In genomic region chrX:40105791-40106676, GRCh38 we compare ENCODE assay signal across 8 cellular contexts. TPM values are rescaled to one million over a fixed set of nuclear protein-coding genes. Genes with fewer than 3 reads are reported as not detected.
DNase-seq lines count a peak whose midpoint lies in the region; ATAC-seq lines count a peak whose summit lies in the region.

No MANE protein-coding gene starts in this region.

- POLR2A ChIA-PET in T-cell (lab: Charles Lee) = interaction anchor here in 1 of 2 donors (0.7 kb wide), 1 partner anchor 8 kb away, joined by 3 read pairs; no protein-coding TSS in a partner anchor

- H3K4me1 ChIP-seq in skeletal muscle satellite cell (ENCODE audit: control insufficient read depth, insufficient read depth, low read length) = peaks cover 32% of the 10 kb centered on the region

- H3K9ac ChIP-seq in skeletal muscle satellite cell (ENCODE audit: low read depth, low read length) = peak overlapping the region; percentile 66

- H3K4me3 ChIP-seq in iPS-11a (ENCODE audit: low read depth, low read length) (peak overlapping the region; percentile 35), skeletal muscle satellite cell (ENCODE audit: low read length) (peak overlapping the region; percentile 66)

- H3K4me3 Mint-ChIP-seq in T-cell = peak overlapping the region; percentile 78 to 84 (median 80)

- DNase-seq in EH (ENCODE audit: low read depth) = peak; percentile 63
- DNase-seq in LHCN-M2 (ENCODE audit: low read depth) = peak; percentile 49
- DNase-seq in T-cell = peak; percentile 48 to 74 (median 66)
- DNase-seq in astrocyte of the hippocampus (ENCODE audit: low read depth, low spot score) = peak; percentile 67
- no peak for DNase-seq in KG1 (lab: John Stamatoyannopoulos, UW)

- CTCF ChIA-PET in T-cell (lab: Charles Lee) = no interaction called here

- H3K4me1 Mint-ChIP-seq in T-cell = peaks cover 10 to 19% (median 11%) of the 10 kb centered on the region in 3 donors

- H3K27me3 Mint-ChIP-seq in T-cell = peaks cover 0 to 6% of the 10 kb centered on the region in 2 donors

- H3K4me2 ChIP-seq in skeletal muscle satellite cell (ENCODE audit: low read length) = peak overlapping the region; percentile 90

- H3K36me3 Mint-ChIP-seq in T-cell = no peaks in the 10 kb centered on the region

- H3K27ac Mint-ChIP-seq in T-cell = peak overlapping the region; percentile 71 to 83

- H3K27me3 ChIP-seq in skeletal muscle satellite cell (ENCODE audit: control insufficient read depth, insufficient read depth, low read length) = peaks cover 34% of the 10 kb centered on the region

- H3K36me3 ChIP-seq in skeletal muscle satellite cell (ENCODE audit: insufficient read depth, low read length) = no peaks in the 10 kb centered on the region

- ATAC-seq in T-cell (replicated peaks in 1 of 4) (peak; percentile 45 to 57 (median 50)), HG03469 (IDR thresholded peaks at IDR 0.05; ENCODE audit: unreplicated experiment) (no peak)

- H3K9me3 ChIP-seq in skeletal muscle satellite cell (replicated peaks; ENCODE audit: low read length) = no peaks in the 10 kb centered on the region

- no peaks in the 10 kb centered on the region for H3K9me3 Mint-ChIP-seq in T-cell

RNA-seq across cellular contexts. Expression of gene BCOR, which starts 8.3 kb away (rescaled TPM):
- total RNA-seq in LHCN-M2 (2014; rRNA removed) = 17.7 and 18.8 TPM in 2 replicates
- polyA plus RNA-seq in LHCN-M2 (2012) = 13.1 TPM
- 10 to 100 TPM; 24.4 to 49.2 (median 42.2) TPM for total RNA-seq in T-cell
- total RNA-seq in skeletal muscle satellite cell (2012; rRNA removed) = 5.6 and 7.0 TPM in 2 replicates
